In genomic region chr20:653110-653589, GRCh38 we compare ENCODE assay signal across 1 cellular context.
TF ChIP-seq lines count a peak whose summit lies in the region.

TSS of gene SRXN1 (minus strand) at chr20:653200. CDS start at chr20:653185, 15 bp downstream.

TF ChIP-seq in HepG2, 621 proteins besides CTCF, POLR2A, EP300 and RAD21 (continued from another document and continues in another):
- no peak for TF ChIP-seq KIAA2018 (CRISPR knock-in tag; IDR thresholded peaks at IDR 0.05; ENCODE audit: borderline replicate concordance)
- peak; percentile 92 for TF ChIP-seq BHLHE40 (IDR thresholded peaks at IDR 0.05; ENCODE audit: low read length)
- no peak for TF ChIP-seq SNRNP70 (IDR thresholded peaks at IDR 0.05; ENCODE audit: low read depth, low read length)
- no peak for TF ChIP-seq ZNF317 (CRISPR knock-in tag; IDR thresholded peaks at IDR 0.05)
- TF ChIP-seq ZNF580 (CRISPR knock-in tag; IDR thresholded peaks at IDR 0.05; ENCODE audit: borderline replicate concordance, low read depth) = no peak
- TF ChIP-seq ZNF34 (CRISPR knock-in tag; IDR thresholded peaks at IDR 0.05; ENCODE audit: borderline replicate concordance) = 0 out of 2 replicates have a peak, but pooled peaks have one; percentile 77
- TF ChIP-seq THAP9 (CRISPR knock-in tag; IDR thresholded peaks at IDR 0.05; ENCODE audit: borderline replicate concordance) = no peak
- peak; percentile 70 for TF ChIP-seq ZNF770 (CRISPR knock-in tag; IDR thresholded peaks at IDR 0.05)
- no peak for TF ChIP-seq ZNF850 (CRISPR knock-in tag; conservative IDR thresholded peaks at IDR 0.05)
- no peak for TF ChIP-seq HMG20A (CRISPR knock-in tag; IDR thresholded peaks at IDR 0.05; ENCODE audit: borderline replicate concordance)
- TF ChIP-seq KLF13 (CRISPR knock-in tag; IDR thresholded peaks at IDR 0.05) = no peak
- no peak for TF ChIP-seq ZNF12 (CRISPR knock-in tag; IDR thresholded peaks at IDR 0.05)
- TF ChIP-seq ZNF558 (CRISPR knock-in tag; IDR thresholded peaks at IDR 0.05; ENCODE audit: borderline replicate concordance) = no peak
- no peak; the same call in 1 of the 2 replicates for TF ChIP-seq AHDC1 (CRISPR knock-in tag; IDR thresholded peaks at IDR 0.05; ENCODE audit: borderline replicate concordance)
- TF ChIP-seq ZNF878 (CRISPR knock-in tag; IDR thresholded peaks at IDR 0.05) = no peak
- no peak for TF ChIP-seq ZNF296 (CRISPR knock-in tag; conservative IDR thresholded peaks at IDR 0.05)
- TF ChIP-seq, protein P1, sequence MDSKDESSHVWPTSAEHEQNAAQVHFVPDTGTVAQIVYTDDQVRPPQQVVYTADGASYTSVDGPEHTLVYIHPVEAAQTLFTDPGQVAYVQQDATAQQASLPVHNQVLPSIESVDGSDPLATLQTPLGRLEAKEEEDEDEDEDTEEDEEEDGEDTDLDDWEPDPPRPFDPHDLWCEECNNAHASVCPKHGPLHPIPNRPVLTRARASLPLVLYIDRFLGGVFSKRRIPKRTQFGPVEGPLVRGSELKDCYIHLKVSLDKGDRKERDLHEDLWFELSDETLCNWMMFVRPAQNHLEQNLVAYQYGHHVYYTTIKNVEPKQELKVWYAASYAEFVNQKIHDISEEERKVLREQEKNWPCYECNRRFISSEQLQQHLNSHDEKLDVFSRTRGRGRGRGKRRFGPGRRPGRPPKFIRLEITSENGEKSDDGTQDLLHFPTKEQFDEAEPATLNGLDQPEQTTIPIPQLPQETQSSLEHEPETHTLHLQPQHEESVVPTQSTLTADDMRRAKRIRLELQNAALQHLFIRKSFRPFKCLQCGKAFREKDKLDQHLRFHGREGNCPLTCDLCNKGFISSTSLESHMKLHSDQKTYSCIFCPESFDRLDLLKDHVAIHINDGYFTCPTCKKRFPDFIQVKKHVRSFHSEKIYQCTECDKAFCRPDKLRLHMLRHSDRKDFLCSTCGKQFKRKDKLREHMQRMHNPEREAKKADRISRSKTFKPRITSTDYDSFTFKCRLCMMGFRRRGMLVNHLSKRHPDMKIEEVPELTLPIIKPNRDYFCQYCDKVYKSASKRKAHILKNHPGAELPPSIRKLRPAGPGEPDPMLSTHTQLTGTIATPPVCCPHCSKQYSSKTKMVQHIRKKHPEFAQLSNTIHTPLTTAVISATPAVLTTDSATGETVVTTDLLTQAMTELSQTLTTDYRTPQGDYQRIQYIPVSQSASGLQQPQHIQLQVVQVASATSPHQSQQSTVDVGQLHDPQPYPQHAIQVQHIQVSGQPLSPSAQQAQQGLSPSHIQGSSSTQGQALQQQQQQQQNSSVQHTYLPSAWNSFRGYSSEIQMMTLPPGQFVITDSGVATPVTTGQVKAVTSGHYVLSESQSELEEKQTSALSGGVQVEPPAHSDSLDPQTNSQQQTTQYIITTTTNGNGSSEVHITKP (CRISPR knock-in tag; IDR thresholded peaks at IDR 0.05; ENCODE audit: low read depth) = peak; percentile 98
- TF ChIP-seq REPIN1 (CRISPR knock-in tag; IDR thresholded peaks at IDR 0.05; ENCODE audit: borderline replicate concordance, low read depth) = no peak
- no peak for TF ChIP-seq ZNF768 (CRISPR knock-in tag; IDR thresholded peaks at IDR 0.05)
- TF ChIP-seq MLLT10 (CRISPR knock-in tag; IDR thresholded peaks at IDR 0.05) = no peak
